ENCODE assay signal across 23 cellular contexts in the genomic region with DNA sequence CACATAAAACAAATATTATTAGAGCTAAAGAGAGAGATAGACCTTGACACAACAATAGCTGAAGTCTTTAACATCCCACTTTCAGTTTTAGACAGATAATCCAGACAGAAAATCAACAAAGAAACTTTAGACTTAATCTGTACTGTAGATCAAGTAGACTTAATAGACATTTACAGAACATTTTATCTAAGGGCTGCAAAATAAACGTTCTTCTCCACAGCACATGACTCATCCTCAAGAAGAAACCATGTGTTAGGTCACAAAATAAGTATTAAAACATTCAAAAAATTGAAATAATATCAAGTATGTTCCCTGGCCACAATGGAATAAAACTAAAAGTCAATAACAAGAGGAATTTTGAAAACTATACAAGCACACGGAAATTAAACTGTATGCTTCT.
"Had no signal": no experiment of that assay in that cellular context is flagged by ENCODE, and none has a peak within 500 bp of the region (broad histone marks: within the 10 kb centered on the region; RNA-seq: fewer than 3 reads in every experiment).

No MANE protein-coding gene starts in this region.

- H3K4me1 ChIP-seq: adrenal gland, SJSA1 had no signal

- ATAC-seq: activated CD4-positive, alpha-beta T cell treated with anti-CD3 and anti-CD28 coated beads for 36 hours; activated CD8-positive, alpha-beta T cell treated with anti-CD3 and anti-CD28 coated beads, Interleukin-2, amount 10 ng/mL, durations not matched to agents 7 days and 5 days; Panc1 had no signal

- H3K9ac ChIP-seq: KMS-11, SK-N-SH had no signal

- H3K27ac ChIP-seq: adrenal gland, KMS-11, SJSA1 had no signal

- H3K9me3 ChIP-seq: adrenal gland, SK-N-SH had no signal

- H3K4me2 ChIP-seq: KMS-11, SK-N-SH had no signal

- DNase-seq: activated CD4-positive, alpha-beta T cell treated with anti-CD3 and anti-CD28 coated beads for 36 hours; activated CD4-positive, alpha-beta T cell treated with anti-CD3 and anti-CD28 coated beads, Interleukin-2, amount 10 ng/mL, durations not matched to agents 7 days and 5 days; activated CD4-positive, alpha-beta T cell treated with anti-CD3 and anti-CD28 coated beads, Interleukin-2, amount 50 U/mL, for 48 hours; activated CD8-positive, alpha-beta T cell treated with anti-CD3 and anti-CD28 coated beads, Interleukin-2, amount 10 ng/mL, durations not matched to agents 7 days and 5 days; activated gamma-delta T cell; activated naive CD4-positive, alpha-beta T cell treated with Interleukin-2 at 50 U/mL for 16 hours; activated naive CD8-positive, alpha-beta T cell treated with anti-CD3 and anti-CD28 coated beads, Interleukin-2, amount 10 ng/mL, durations not matched to agents 7 days and 5 days; activated T-cell treated with anti-CD3 and anti-CD28 coated beads, Interleukin-2, amount 50 U/mL, for 24 hours; adrenal gland; anterior cingulate cortex; MM.1S; MV-4-11; NCI-H1092; NCI-H1436 treated with DMSO at 0.1 percent for 48 hours; NCI-H1694 treated with DMSO at 0.1 percent for 48 hours; NCI-H2029; NCI-H345; NCI-H524 treated with DMSO at 0.1 percent for 48 hours; SHP77 treated with DMSO at 0.1 percent for 48 hours; SK-N-SH had no signal

- H3K36me3 ChIP-seq: adrenal gland, SJSA1 had no signal

- H3K4me3 ChIP-seq: adrenal gland, SJSA1 had no signal

- H3K27me3 ChIP-seq: adrenal gland, SJSA1 had no signal
